16 cellular contexts compared by ENCODE assay signal in the genomic region with DNA sequence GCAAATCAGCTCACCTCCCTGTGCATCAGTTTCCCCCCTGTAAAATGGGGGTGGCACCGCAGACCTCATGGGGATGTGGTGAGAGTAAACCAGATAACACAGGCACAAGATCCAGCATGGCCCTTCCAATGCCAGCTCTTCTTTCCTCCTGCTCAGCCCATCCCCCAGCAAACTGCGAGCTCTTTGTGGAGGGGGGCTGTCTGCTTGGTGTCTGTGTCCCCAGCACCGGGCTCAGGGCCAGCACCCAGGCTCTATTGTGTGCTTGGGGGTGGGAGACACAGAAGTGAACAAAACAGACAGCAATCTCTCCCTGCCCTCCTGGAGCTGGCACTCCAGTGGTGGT. TPM values are rescaled to one million over a fixed set of nuclear protein-coding genes. Genes with fewer than 3 reads are reported as not detected.
DNase-seq lines count a peak whose midpoint lies in the region; ATAC-seq and TF ChIP-seq lines count a peak whose summit lies in the region.
"Had no signal": no experiment of that assay in that cellular context is flagged by ENCODE, and none has a peak within 500 bp of the region (broad histone marks: within the 10 kb centered on the region; RNA-seq: fewer than 3 reads in every experiment).

No MANE protein-coding gene starts in this region.

- H3K9me3 Mint-ChIP-seq in brain (peaks cover 0 to 7% (median 0%) of the 10 kb centered on the region in 5 experiments), GM23338 (no peaks in the 10 kb centered on the region)

- H3K4me2 ChIP-seq in SK-N-SH: no peak overlapping the region
- no peak overlapping the region for H3K4me2 ChIP-seq in GM23338
- H3K4me2 ChIP-seq: A549 had no signal

- no peak overlapping the region for H2AFZ ChIP-seq in SK-N-SH (ENCODE audit: low read depth)
- no peak overlapping the region for H2AFZ ChIP-seq in GM23338

- H3K27me3 Mint-ChIP-seq in brain: peaks cover 4% of the 10 kb centered on the region
- peaks cover 7% of the 10 kb centered on the region for H3K27me3 Mint-ChIP-seq in GM23338 (ENCODE audit: insufficient read depth, low read depth, poor library complexity)

- H4K20me1 ChIP-seq in SK-N-SH (ENCODE audit: insufficient read depth) (no peaks in the 10 kb centered on the region), GM23338 (replicated peaks; ENCODE audit: insufficient read depth) (no peaks in the 10 kb centered on the region)

- peaks cover 0 to 14% of the 10 kb centered on the region in 2 experiments; a peak in 1 of 4 replicates for H3K4me1 ChIP-seq in SK-N-SH (ENCODE audit: control insufficient read depth in 1 of 2, insufficient read depth in 2 of 2, low read depth in 1 of 2, low read length in 1 of 2)
- H3K4me1 ChIP-seq in psoas muscle: peaks cover 4% of the 10 kb centered on the region
- H3K4me1 ChIP-seq in GM23338 (ENCODE audit: insufficient read depth): peaks cover 4% of the 10 kb centered on the region; the same call in 1 of the 2 replicates
- H3K4me1 ChIP-seq in colonic mucosa: no peaks in the 10 kb centered on the region
- H3K4me1 ChIP-seq: A549, SJCRH30 had no signal

- intact Hi-C loops in psoas muscle (cut with DNase I) (no loop called here), colonic mucosa (cut with DNase I) (loop anchor here (10.0 kb wide), 1 partner anchor 273 kb away; no protein-coding TSS in a partner anchor)

- H3K4me3 ChIP-seq in SK-N-SH (ENCODE audit: low read depth in 2 of 2, low read length in 1 of 2) (no peak overlapping the region), psoas muscle (no peak overlapping the region), GM23338 (no peak overlapping the region), colonic mucosa (no peak overlapping the region)
- H3K4me3 ChIP-seq: A549, GM12878, SJCRH30 had no signal

- no peak for TF ChIP-seq RAD21 in SK-N-SH (IDR thresholded peaks at IDR 0.05; ENCODE audit: low read length)

- TF ChIP-seq CTCF in SK-N-SH (IDR thresholded peaks at IDR 0.05) (no peak), brain (conservative IDR thresholded peaks at IDR 0.05) (no peak), psoas muscle (IDR thresholded peaks at IDR 0.05) (no peak), GM23338 (conservative IDR thresholded peaks at IDR 0.05; ENCODE audit: low read depth in 2 of 2) (no peak), colonic mucosa (IDR thresholded peaks at IDR 0.05) (no peak)

- H3K4me1 Mint-ChIP-seq in brain (peaks cover 25% of the 10 kb centered on the region), GM23338 (peaks cover 7% of the 10 kb centered on the region)

- H3K27me3 ChIP-seq in SK-N-SH (ENCODE audit: insufficient read depth): no peaks in the 10 kb centered on the region
- no peaks in the 10 kb centered on the region for H3K27me3 ChIP-seq in psoas muscle (ENCODE audit: insufficient read depth in 3 of 3, low read length in 2 of 3)
- H3K27me3 ChIP-seq in GM23338 (ENCODE audit: insufficient read depth): no peaks in the 10 kb centered on the region
- H3K27me3 ChIP-seq in colonic mucosa: no peaks in the 10 kb centered on the region

- CTCF ChIA-PET in SK-N-SH (lab: Yijun Ruan, JAX): interaction anchor here (0.7 to 11.4 kb wide), 5 partner anchors 10 to 251 kb away, joined by 3 to 183 read pairs (median 3); no protein-coding TSS in a partner anchor

- H3K4me3 Mint-ChIP-seq in brain (no peak overlapping the region), GM23338 (no peak overlapping the region)

- no peaks in the 10 kb centered on the region for H3K79me2 ChIP-seq in SK-N-SH (ENCODE audit: insufficient read depth)
- no peaks in the 10 kb centered on the region for H3K79me2 ChIP-seq in GM23338 (replicated peaks; ENCODE audit: insufficient read depth)

- POLR2A ChIA-PET in SK-N-SH (lab: Yijun Ruan, JAX): interaction anchor here (1.1 kb wide), 1 partner anchor 37 kb away, joined by 3 read pairs; no protein-coding TSS in a partner anchor

- H3K36me3 ChIP-seq in SK-N-SH (replicated peaks in 1 of 2; ENCODE audit: control insufficient read depth in 1 of 2, insufficient read depth in 2 of 2, low read length in 1 of 2): no peaks in the 10 kb centered on the region
- H3K36me3 ChIP-seq in psoas muscle (ENCODE audit: insufficient read depth in 1 of 2, low read depth in 1 of 2): peaks cover 0 to 60% of the 10 kb centered on the region in 2 donors
- no peaks in the 10 kb centered on the region for H3K36me3 ChIP-seq in GM23338 (ENCODE audit: insufficient read depth)
- H3K36me3 ChIP-seq in colonic mucosa: no peaks in the 10 kb centered on the region
- H3K36me3 ChIP-seq: SJCRH30 had no signal

- H3K36me3 Mint-ChIP-seq in brain (peaks cover 12% of the 10 kb centered on the region), GM23338 (ENCODE audit: low read depth) (no peaks in the 10 kb centered on the region)

- H3F3A ChIP-seq in SK-N-SH (replicated peaks; ENCODE audit: insufficient read depth): no peaks in the 10 kb centered on the region
- H3F3A ChIP-seq in GM23338 (replicated peaks; ENCODE audit: low read depth): no peaks in the 10 kb centered on the region

- WGBS in SK-N-SH (ENCODE audit: low lambda C conversion rate): 29% methylated on average over 1 of the region's 3 CpGs
- WGBS in psoas muscle, 3 donors: 53 to 60% (median 55%) methylated on average over 3 of the region's 3 CpGs

- peak overlapping the region in 4 of 5 experiments; percentile 12 to 88 (median 68) for H3K27ac Mint-ChIP-seq in brain
- no peak overlapping the region for H3K27ac Mint-ChIP-seq in GM23338

- peak overlapping the region in 1 of 2 experiments; percentile 16; a peak in 1 of 4 replicates for H3K27ac ChIP-seq in SK-N-SH (ENCODE audit: low read depth in 2 of 2, low read length in 1 of 2)
- peak overlapping the region; percentile 41 for H3K27ac ChIP-seq in psoas muscle
- H3K27ac ChIP-seq in GM23338 (ENCODE audit: low read depth): no peak overlapping the region
- no peak overlapping the region for H3K27ac ChIP-seq in colonic mucosa
- H3K27ac ChIP-seq: A549, SJCRH30 had no signal

- H3K9me3 ChIP-seq in SK-N-SH (no peaks in the 10 kb centered on the region), psoas muscle (no peaks in the 10 kb centered on the region), colonic mucosa (no peaks in the 10 kb centered on the region)
- H3K9me3 ChIP-seq: A549, SJCRH30 had no signal

- ATAC-seq in SK-N-SH treated with all-trans-retinoic acid at 6 μM for 48 hours: no peak
- no peak for ATAC-seq in psoas muscle
- ATAC-seq in GM23338: no peak
- ATAC-seq: A549, GM12878 had no signal

- DNase-seq in SK-N-SH (peak; percentile 62), NCI-H1092 treated with DMSO at 0.1 percent for 48 hours (lab: John Stamatoyannopoulos, UW) (peak; percentile 36), psoas muscle (no peak), GM23338 (ENCODE audit: low spot score) (no peak), anterior cingulate cortex (lab: John Stamatoyannopoulos, UW) (no peak), colonic mucosa (no peak)
- DNase-seq: HCEC 1CT, KG1, NCI-H1105, NCI-H1930, SJCRH30 had no signal

- H3K9ac ChIP-seq in SK-N-SH (no peak overlapping the region), colonic mucosa (ENCODE audit: low read depth in 2 of 2, low read length in 2 of 2) (no peak overlapping the region)

- TF ChIP-seq EP300 in SK-N-SH (IDR thresholded peaks at IDR 0.05; ENCODE audit: borderline replicate concordance in 1 of 2, low read depth in 1 of 2, low read length in 1 of 2): no peak

- H3K9me2 ChIP-seq in SK-N-SH (no peaks in the 10 kb centered on the region), GM23338 (ENCODE audit: insufficient read depth) (no peaks in the 10 kb centered on the region)

TF ChIP-seq in SK-N-SH, 30 proteins besides CTCF, POLR2A, EP300 and RAD21:
- peak; percentile 47 for TF ChIP-seq CHD2 (IDR thresholded peaks at IDR 0.05; ENCODE audit: low read length, partially characterized antibody)
- TF ChIP-seq NRF1 (IDR thresholded peaks at IDR 0.05; ENCODE audit: low read depth, low read length): no peak
- TF ChIP-seq, protein P1, sequence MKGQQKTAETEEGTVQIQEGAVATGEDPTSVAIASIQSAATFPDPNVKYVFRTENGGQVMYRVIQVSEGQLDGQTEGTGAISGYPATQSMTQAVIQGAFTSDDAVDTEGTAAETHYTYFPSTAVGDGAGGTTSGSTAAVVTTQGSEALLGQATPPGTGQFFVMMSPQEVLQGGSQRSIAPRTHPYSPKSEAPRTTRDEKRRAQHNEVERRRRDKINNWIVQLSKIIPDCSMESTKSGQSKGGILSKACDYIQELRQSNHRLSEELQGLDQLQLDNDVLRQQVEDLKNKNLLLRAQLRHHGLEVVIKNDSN (IDR thresholded peaks at IDR 0.05; ENCODE audit: borderline replicate concordance, low read depth): no peak

TF ChIP-seq in SK-N-SH treated with all-trans-retinoic acid at 6 μM for 48 hours, 23 proteins besides CTCF, POLR2A, EP300 and RAD21 (continues in another document):
- TF ChIP-seq ZNF8 (CRISPR knock-in tag; IDR thresholded peaks at IDR 0.05): no peak

RNA-seq across cellular contexts. Expression of a gene that starts 28.5 kb away (rescaled TPM):
- 0.15 and 0.26 TPM in 2 replicates for polyA plus RNA-seq in SK-N-SH (2012; rRNA removed)
- 0.12 and 0.15 TPM in 2 replicates for polyA plus RNA-seq in SK-N-SH (2012; cell fraction: cytosol; rRNA removed)
- 0.55 and 0.83 TPM in 2 replicates for polyA plus RNA-seq in SK-N-SH (2012; cell fraction: nucleus; rRNA removed)
- polyA plus RNA-seq in brain (ENCODE audit: insufficient read depth, low read depth, low replicate concordance): 0.54 TPM
- total RNA-seq in psoas muscle: 10 to 100 TPM in 3 of 4 donors, 1 to 10 TPM in 1; 8.1 to 37.4 (median 29.0) TPM
- polyA plus RNA-seq in psoas muscle: 10 to 100 TPM in 1 of 3 donors, 1 to 10 TPM in 2; 2.2 to 24.9 (median 5.0) TPM
- 4.5 and 5.8 TPM in 2 replicates for total RNA-seq in GM23338 (2014; rRNA removed; shearing (Covaris generic))
- polyA plus RNA-seq in GM23338 (2016; fragmentation: Nextera tagmentation; extraction: Ambion mirVana): 3.6 and 3.9 TPM in 2 replicates
- under 1 TPM; 0.47 to 0.53 TPM for total RNA-seq in colonic mucosa
- total RNA-seq: GM12878, OCI-LY7 had no signal
- polyA plus RNA-seq: GM12878 had no signal

Comparison
In these comparisons a context has a peak if more than half of its experiments do, and no peak if none do; other contexts are left out.
1. DNase-seq: peak in SK-N-SH (single experiment) and NCI-H1092 treated with DMSO at 0.1 percent for 48 hours (single experiment); none in psoas muscle (0 of 2), GM23338 (single experiment), anterior cingulate cortex (0 of 58) and colonic mucosa (single experiment).